9 cellular contexts compared by ENCODE assay signal in the genomic region with DNA sequence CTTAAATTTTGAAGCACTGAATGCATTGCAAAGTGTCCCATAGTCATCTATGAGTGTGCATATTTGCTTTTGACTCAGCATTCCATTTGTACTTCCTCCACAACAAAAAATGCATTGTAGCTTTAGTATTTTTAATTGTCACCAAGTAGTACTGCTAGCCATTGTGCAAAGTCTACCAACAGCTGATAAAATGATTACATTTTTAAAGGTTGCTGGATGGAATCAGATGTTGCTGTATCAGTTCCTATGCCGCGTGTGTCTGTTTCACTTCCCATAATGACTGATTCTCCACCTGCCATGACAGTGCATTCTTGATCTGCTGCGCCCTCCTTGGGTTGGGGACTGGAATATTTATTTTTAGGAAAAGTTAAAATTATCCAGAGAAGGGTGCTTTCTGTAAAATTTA. TPM values are rescaled to one million over a fixed set of nuclear protein-coding genes. Genes with fewer than 3 reads are reported as not detected.
DNase-seq lines count a peak whose midpoint lies in the region; ATAC-seq and TF ChIP-seq lines count a peak whose summit lies in the region.
"Had no signal": no experiment of that assay in that cellular context is flagged by ENCODE, and none has a peak within 500 bp of the region (broad histone marks: within the 10 kb centered on the region; RNA-seq: fewer than 3 reads in every experiment).

No MANE protein-coding gene starts in this region.

- no peaks in the 10 kb centered on the region for H3K36me3 ChIP-seq in colonic mucosa
- no peaks in the 10 kb centered on the region for H3K36me3 ChIP-seq in thyroid gland

- H3K9me3 ChIP-seq in colonic mucosa (no peaks in the 10 kb centered on the region), thyroid gland (no peaks in the 10 kb centered on the region)

- DNase-seq in GM10266 (ENCODE audit: extremely low spot score) = peak; percentile 27
- DNase-seq in fibroblast of mammary gland (ENCODE audit: low read depth) = peak; percentile 16
- DNase-seq in colonic mucosa = no peak
- DNase-seq in islet precursor cell = no peak
- no peak for DNase-seq in NCI-H2171 treated with DMSO at 0.1 percent for 48 hours (lab: John Stamatoyannopoulos, UW)
- DNase-seq in thyroid gland = no peak
- DNase-seq: activated T-cell treated with anti-CD3 and anti-CD28 coated beads, Interleukin-2, amount 50 U/mL, for 72 hours had no signal

- H3K9ac ChIP-seq in colonic mucosa (ENCODE audit: low read depth in 2 of 2, low read length in 2 of 2) = no peak overlapping the region

- no peak overlapping the region for H3K27ac ChIP-seq in colonic mucosa
- no peak overlapping the region for H3K27ac ChIP-seq in thyroid gland

- peak; percentile 54 for TF ChIP-seq CTCF in GM10266 (IDR thresholded peaks at IDR 0.05; ENCODE audit: control insufficient read depth, insufficient read depth, low read depth, missing control alignments)
- TF ChIP-seq CTCF in fibroblast of mammary gland (conservative IDR thresholded peaks at IDR 0.05; ENCODE audit: control insufficient read depth, insufficient read depth, low read depth, low read length) = no peak
- TF ChIP-seq CTCF in colonic mucosa (IDR thresholded peaks at IDR 0.05) = no peak
- TF ChIP-seq CTCF in thyroid gland (IDR thresholded peaks at IDR 0.05) = no peak

- H3K4me3 ChIP-seq in fibroblast of mammary gland (ENCODE audit: control insufficient read depth, low read depth, low read length) = no peak overlapping the region
- no peak overlapping the region for H3K4me3 ChIP-seq in colonic mucosa
- H3K4me3 ChIP-seq in thyroid gland (replicated peaks in 1 of 3) = no peak overlapping the region

- peak; percentile 83 for ATAC-seq in GM21447 (IDR thresholded peaks at IDR 0.05; ENCODE audit: unreplicated experiment)
- peak; percentile 65 for ATAC-seq in HG03469 (IDR thresholded peaks at IDR 0.05; ENCODE audit: unreplicated experiment)

- H3K4me1 ChIP-seq in colonic mucosa = no peaks in the 10 kb centered on the region
- H3K4me1 ChIP-seq in thyroid gland = peaks cover 6 to 10% of the 10 kb centered on the region in 2 donors

- 88 to 93% methylated on average over 3 of the region's 3 CpGs for WGBS in thyroid gland, 2 donors

- H3K27me3 ChIP-seq in colonic mucosa = no peaks in the 10 kb centered on the region
- no peaks in the 10 kb centered on the region for H3K27me3 ChIP-seq in thyroid gland

- intact Hi-C loops in colonic mucosa (cut with DNase I) = no loop called here
- intact Hi-C loops in thyroid gland (cut with DNase I) = loop anchor here (10.0 kb wide), 1 partner anchor 798 kb away; no protein-coding TSS in a partner anchor

- TF ChIP-seq POLR2A in thyroid gland (IDR thresholded peaks at IDR 0.05) = no peak

RNA-seq across cellular contexts. Expression of a gene that starts 41.2 kb away (rescaled TPM):
- 1 to 10 TPM; 5.0 to 8.8 TPM for total RNA-seq in colonic mucosa
- 1 to 10 TPM; 6.3 to 8.3 (median 7.4) TPM for total RNA-seq in thyroid gland

RNA-seq across cellular contexts. Expression of a gene that starts 42.3 kb away (rescaled TPM):
- 10 to 100 TPM; 22.6 to 24.9 TPM for total RNA-seq in colonic mucosa
- total RNA-seq in thyroid gland = 10 to 100 TPM; 19.3 to 27.8 (median 24.1) TPM

Comparison
In these comparisons a context has a peak if more than half of its experiments do, and no peak if none do; other contexts are left out.
1. DNase-seq: peak in GM10266 (single experiment) and fibroblast of mammary gland (single experiment); none in colonic mucosa (single experiment), islet precursor cell (single experiment), NCI-H2171 treated with DMSO at 0.1 percent for 48 hours (single experiment) and thyroid gland (0 of 2).